Comparison of ENCODE assay signal across 9 cellular contexts in the genomic region with DNA sequence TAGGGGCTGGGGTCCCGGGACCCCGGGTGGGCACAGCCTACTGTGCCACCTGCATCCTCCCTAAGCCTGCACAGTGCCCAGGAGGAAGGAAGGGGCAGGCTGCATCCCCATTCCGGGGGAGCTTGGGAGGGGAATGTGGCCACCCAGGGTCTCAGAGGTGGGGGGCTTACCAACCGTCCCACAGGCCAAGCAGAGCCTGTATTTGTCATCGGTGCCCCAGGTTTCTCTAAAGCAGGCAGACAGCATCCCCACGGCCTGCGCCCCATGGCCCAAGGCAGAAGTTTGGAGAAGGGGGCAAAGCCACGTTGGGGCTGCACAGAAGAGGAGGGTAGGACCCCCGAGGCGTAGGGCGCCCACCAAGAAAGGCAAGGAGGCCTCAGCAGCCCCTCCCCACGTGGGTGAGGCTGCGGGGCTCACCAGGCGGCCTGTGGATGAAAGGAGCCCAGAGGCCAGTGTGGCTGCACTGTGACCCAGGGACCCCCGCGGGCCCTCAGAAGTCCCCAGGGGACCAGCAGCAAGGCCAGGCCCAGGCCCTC. TPM values are rescaled to one million over a fixed set of nuclear protein-coding genes. Genes with fewer than 3 reads are reported as not detected.
DNase-seq lines count a peak whose midpoint lies in the region; ATAC-seq and TF ChIP-seq lines count a peak whose summit lies in the region.
"Had no signal": no experiment of that assay in that cellular context is flagged by ENCODE, and none has a peak within 500 bp of the region (broad histone marks: within the 10 kb centered on the region; RNA-seq: fewer than 3 reads in every experiment).

No MANE protein-coding gene starts in this region.

- peak overlapping the region; percentile 60 for H3K4me3 Mint-ChIP-seq in activated CD4-positive, alpha-beta memory T cell treated with anti-CD3 and anti-CD28 coated beads for 36 hours

- POLR2A ChIA-PET in activated CD4-positive, alpha-beta memory T cell treated with anti-CD3 and anti-CD28 coated beads for 36 hours (lab: Charles Lee), result interaction anchor here (1.5 kb wide), 1 partner anchor 37 kb away, joined by 4 read pairs; a partner anchor contains a TSS

- H3K4me1 ChIP-seq in GM23248 (ENCODE audit: insufficient read depth), result peaks cover 18% of the 10 kb centered on the region
- H3K4me1 ChIP-seq in hepatocyte (ENCODE audit: insufficient read depth), result peaks cover 27% of the 10 kb centered on the region
- peaks cover 27% of the 10 kb centered on the region for H3K4me1 ChIP-seq in smooth muscle cell (ENCODE audit: low read depth)

- H3K4me2 ChIP-seq in GM23248 (ENCODE audit: unreplicated experiment) (no peak overlapping the region), hepatocyte (peak overlapping the region; percentile 98), smooth muscle cell (peak overlapping the region; percentile 96)

- ATAC-seq in GM19452 (IDR thresholded peaks at IDR 0.05; ENCODE audit: unreplicated experiment), result no peak
- no peak for ATAC-seq in GM18909 (IDR thresholded peaks at IDR 0.05; ENCODE audit: poor library complexity, unreplicated experiment)

- H3K9me3 Mint-ChIP-seq in activated CD4-positive, alpha-beta memory T cell treated with anti-CD3 and anti-CD28 coated beads for 36 hours, result no peaks in the 10 kb centered on the region

- CTCF ChIA-PET in activated CD4-positive, alpha-beta memory T cell treated with anti-CD3 and anti-CD28 coated beads for 36 hours (lab: Charles Lee), result interaction anchor here (1.4 kb wide), 1 partner anchor 45 kb away, joined by 4 read pairs; no protein-coding TSS in a partner anchor

- H3K27ac Mint-ChIP-seq in activated CD4-positive, alpha-beta memory T cell treated with anti-CD3 and anti-CD28 coated beads for 36 hours, result no peak overlapping the region

- H3K9me3 ChIP-seq in GM23248 (ENCODE audit: low read depth) (no peaks in the 10 kb centered on the region), hepatocyte (ENCODE audit: low read depth) (no peaks in the 10 kb centered on the region), smooth muscle cell (replicated peaks; ENCODE audit: low read depth) (no peaks in the 10 kb centered on the region)

- H3K36me3 ChIP-seq in GM23248 (ENCODE audit: low read depth) (no peaks in the 10 kb centered on the region), hepatocyte (replicated peaks; ENCODE audit: insufficient read depth, low read depth) (no peaks in the 10 kb centered on the region), smooth muscle cell (ENCODE audit: low read depth) (no peaks in the 10 kb centered on the region)

- peaks cover 4% of the 10 kb centered on the region for H3K4me1 Mint-ChIP-seq in activated CD4-positive, alpha-beta memory T cell treated with anti-CD3 and anti-CD28 coated beads for 36 hours (ENCODE audit: low read depth)

- H3K79me2 ChIP-seq in GM23248 (ENCODE audit: insufficient read depth) (peaks cover 39% of the 10 kb centered on the region), hepatocyte (peaks cover 42% of the 10 kb centered on the region), smooth muscle cell (ENCODE audit: low read depth) (peaks cover 41% of the 10 kb centered on the region)

- peak; percentile 29 for DNase-seq in GM23248
- DNase-seq in activated CD4-positive, alpha-beta memory T cell treated with anti-CD3 and anti-CD28 coated beads for 36 hours, result no peak
- no peak for DNase-seq in hepatocyte (ENCODE audit: low spot score)
- peak; percentile 60 for DNase-seq in smooth muscle cell (lab: John Stamatoyannopoulos, UW; ENCODE audit: unreplicated experiment)
- DNase-seq in RPMI8226, result no peak
- DNase-seq in NCI-H2227 treated with DMSO at 0.1 percent for 48 hours (lab: John Stamatoyannopoulos, UW), result no peak
- DNase-seq: KG1 had no signal

- H3K27me3 Mint-ChIP-seq in activated CD4-positive, alpha-beta memory T cell treated with anti-CD3 and anti-CD28 coated beads for 36 hours, result no peaks in the 10 kb centered on the region

- H2AFZ ChIP-seq in GM23248, result peak overlapping the region; percentile 78
- H2AFZ ChIP-seq in hepatocyte, result no peak overlapping the region
- H2AFZ ChIP-seq in smooth muscle cell (ENCODE audit: low read depth), result no peak overlapping the region

- TF ChIP-seq CTCF in hepatocyte (IDR thresholded peaks at IDR 0.05; ENCODE audit: poor library complexity) (no peak), smooth muscle cell (IDR thresholded peaks at IDR 0.05; ENCODE audit: borderline replicate concordance, insufficient read depth, poor library complexity, severe bottlenecking) (no peak)

- no peaks in the 10 kb centered on the region for H3K36me3 Mint-ChIP-seq in activated CD4-positive, alpha-beta memory T cell treated with anti-CD3 and anti-CD28 coated beads for 36 hours

- H3K9me2 ChIP-seq in GM23248 (ENCODE audit: insufficient read depth), result no peaks in the 10 kb centered on the region
- no peaks in the 10 kb centered on the region for H3K9me2 ChIP-seq in hepatocyte (replicated peaks; ENCODE audit: insufficient read depth)

- intact Hi-C loops in activated CD4-positive, alpha-beta memory T cell treated with anti-CD3 and anti-CD28 coated beads for 36 hours (cut with micrococcal nuclease), result no loop called here

- H3K9ac ChIP-seq in GM23248 (peak overlapping the region; percentile 86), smooth muscle cell (ENCODE audit: low read depth) (peak overlapping the region; percentile 49)

- H3K27ac ChIP-seq in GM23248 (peak overlapping the region; percentile 90), hepatocyte (peak overlapping the region; percentile 94), smooth muscle cell (ENCODE audit: low read depth) (peak overlapping the region; percentile 80)

- WGBS in GM23248 (ENCODE audit: low coverage in 1 of 2, low lambda C conversion rate in 2 of 2, missing lambda C conversion rate in 2 of 2), 2 experiments, result 33 to 34% methylated on average over 14 to 15 of the region's 16 CpGs
- WGBS in hepatocyte (ENCODE audit: low lambda C conversion rate, missing lambda C conversion rate), result 47% methylated on average over 12 of the region's 16 CpGs
- WGBS in smooth muscle cell (ENCODE audit: low lambda C conversion rate), result 44% methylated on average over 15 of the region's 16 CpGs

- H3K4me3 ChIP-seq in GM23248 (peak overlapping the region; percentile 39), hepatocyte (no peak overlapping the region), smooth muscle cell (peak overlapping the region; percentile 60)

- in situ Hi-C loops in GM23248 (cut with MboI), result no loop called here

- H3K27me3 ChIP-seq in GM23248 (replicated peaks; ENCODE audit: insufficient read depth) (no peaks in the 10 kb centered on the region), hepatocyte (no peaks in the 10 kb centered on the region), smooth muscle cell (ENCODE audit: low read depth) (no peaks in the 10 kb centered on the region)

- no peaks in the 10 kb centered on the region for H3F3A ChIP-seq in GM23248 (ENCODE audit: insufficient read depth)
- H3F3A ChIP-seq in smooth muscle cell (ENCODE audit: low read depth), result peaks cover 6% of the 10 kb centered on the region

- H4K20me1 ChIP-seq in GM23248 (ENCODE audit: insufficient read depth) (no peaks in the 10 kb centered on the region), hepatocyte (ENCODE audit: insufficient read depth, poor library complexity, severe bottlenecking) (peaks cover 31% of the 10 kb centered on the region), smooth muscle cell (ENCODE audit: low read depth) (peaks cover 40% of the 10 kb centered on the region)

RNA-seq across cellular contexts. Expression of a gene that starts 0.5 kb away (rescaled TPM):
- 51.6 and 57.1 TPM in 2 replicates for total RNA-seq in GM23248 (2014; rRNA removed; shearing (Covaris generic))
- polyA plus RNA-seq in GM23248 (2016; fragmentation: Nextera tagmentation; extraction: Ambion mirVana), result 12.4 and 13.7 TPM in 2 replicates
- total RNA-seq in activated CD4-positive, alpha-beta memory T cell treated with anti-CD3 and anti-CD28 coated beads for 36 hours, result 10 to 100 TPM; 10.6 to 11.3 TPM
- 25.5 and 27.3 TPM in 2 replicates for total RNA-seq in hepatocyte
- polyA plus RNA-seq in hepatocyte, result 27.2 and 30.0 TPM in 2 replicates
- total RNA-seq in smooth muscle cell, result 17.1 and 21.1 TPM in 2 replicates
- polyA plus RNA-seq in smooth muscle cell, result 42.8 and 45.9 TPM in 2 replicates

RNA-seq across cellular contexts. Expression of a gene that starts 23.0 kb away (rescaled TPM):
- total RNA-seq in GM23248 (2014; rRNA removed; shearing (Covaris generic)), result not detected in 2 replicates
- polyA plus RNA-seq in GM23248 (2016; fragmentation: Nextera tagmentation; extraction: Ambion mirVana) (not detected in 2 replicates), hepatocyte (0.23 and 0.75 TPM in 2 replicates), smooth muscle cell (0.10 TPM in 1 of 2 replicates, not detected in the other)
- total RNA-seq in activated CD4-positive, alpha-beta memory T cell treated with anti-CD3 and anti-CD28 coated beads for 36 hours, result not detected
- total RNA-seq in hepatocyte (0.16 and 0.60 TPM in 2 replicates), smooth muscle cell (not detected in 2 replicates)

RNA-seq across cellular contexts. Expression of a gene that starts 36.7 kb away (rescaled TPM):
- total RNA-seq in GM23248 (2014; rRNA removed; shearing (Covaris generic)), result 12.3 and 49.8 TPM in 2 replicates
- polyA plus RNA-seq in GM23248 (2016; fragmentation: Nextera tagmentation; extraction: Ambion mirVana) (25.9 and 27.1 TPM in 2 replicates), hepatocyte (24.3 and 25.3 TPM in 2 replicates), smooth muscle cell (31.5 and 41.5 TPM in 2 replicates)
- 10 to 100 TPM; 14.5 to 15.2 TPM for total RNA-seq in activated CD4-positive, alpha-beta memory T cell treated with anti-CD3 and anti-CD28 coated beads for 36 hours
- total RNA-seq in hepatocyte (10.4 and 21.5 TPM in 2 replicates), smooth muscle cell (9.5 and 19.0 TPM in 2 replicates)

RNA-seq across cellular contexts. Expression of a gene that starts 46.6 kb away (rescaled TPM):
- total RNA-seq in GM23248 (2014; rRNA removed; shearing (Covaris generic)), result 0.11 TPM in 1 of 2 replicates, not detected in the other
- polyA plus RNA-seq in GM23248 (2016; fragmentation: Nextera tagmentation; extraction: Ambion mirVana), result 0.60 and 0.61 TPM in 2 replicates
- total RNA-seq in activated CD4-positive, alpha-beta memory T cell treated with anti-CD3 and anti-CD28 coated beads for 36 hours, result 1 to 10 TPM; 1.4 to 2.4 TPM
- 0.68 and 0.80 TPM in 2 replicates for total RNA-seq in hepatocyte
- 1.5 and 2.5 TPM in 2 replicates for polyA plus RNA-seq in hepatocyte
- 0.94 and 1.2 TPM in 2 replicates for total RNA-seq in smooth muscle cell
- 1.9 and 3.0 TPM in 2 replicates for polyA plus RNA-seq in smooth muscle cell

Comparison
In these comparisons a context has a peak if more than half of its experiments do, and no peak if none do; other contexts are left out.
1. DNase-seq: peak in GM23248 (single experiment) and smooth muscle cell (single experiment); none in activated CD4-positive, alpha-beta memory T cell treated with anti-CD3 and anti-CD28 coated beads for 36 hours (single experiment), hepatocyte (single experiment), RPMI8226 (single experiment) and NCI-H2227 treated with DMSO at 0.1 percent for 48 hours (single experiment).
2. Peak in every context shown above with its lines, with median percentiles within 50 percentile points of each other: H3K27ac ChIP-seq.